ENCODE assay signal across 24 cellular contexts in genomic region chr3:46899151-46900006, GRCh38. TPM values are rescaled to one million over a fixed set of nuclear protein-coding genes. Genes with fewer than 3 reads are reported as not detected.
A peak's percentile ranks its signal among the peaks of the same experiment; 100 is the strongest.
DNase-seq lines count a peak whose midpoint lies in the region; ATAC-seq and TF ChIP-seq lines count a peak whose summit lies in the region.
"Had no signal": no experiment of that assay in that cellular context is flagged by ENCODE, and none has a peak within 500 bp of the region (broad histone marks: within the 10 kb centered on the region; RNA-seq: fewer than 3 reads in every experiment).

No MANE protein-coding gene starts in this region.

- H3K4me3 Mint-ChIP-seq in Calu3 (ENCODE audit: low read depth, unreplicated experiment) = peak overlapping the region; percentile 61

- H3K4me1 ChIP-seq in SJCRH30 (peaks cover 6% of the 10 kb centered on the region; the same call in 1 of the 2 replicates), left ventricle myocardium inferior (peaks cover 31% of the 10 kb centered on the region), psoas muscle (no peaks in the 10 kb centered on the region)

- no TSS peak for BruUV-seq in Calu3 (replicated peaks; lab: Mats Ljungman, UMichigan)

- peaks cover 22% of the 10 kb centered on the region for H3K4me1 Mint-ChIP-seq in Calu3 (ENCODE audit: low read depth, unreplicated experiment)

- H3K27me3 ChIP-seq in SJCRH30 = no peaks in the 10 kb centered on the region
- H3K27me3 ChIP-seq in left ventricle myocardium inferior (ENCODE audit: low read depth) = peaks cover 19% of the 10 kb centered on the region
- H3K27me3 ChIP-seq in psoas muscle (ENCODE audit: insufficient read depth in 3 of 3, low read length in 2 of 3) = peaks cover 0 to 2% (median 0%) of the 10 kb centered on the region in 3 donors
- H3K27me3 ChIP-seq: hepatocyte, MG63 had no signal

- H3K27ac Mint-ChIP-seq in Calu3 (ENCODE audit: unreplicated experiment) = no peak overlapping the region

- peaks cover 20% of the 10 kb centered on the region for H3K27me3 Mint-ChIP-seq in Calu3 (ENCODE audit: unreplicated experiment)

- DNase-seq in Calu3 (no peak), SJCRH30 (peak; percentile 56 to 59), left ventricle myocardium inferior (peak; percentile 16), psoas muscle (peak; percentile 27 to 55), pons (ENCODE audit: low spot score) (no peak), nucleus accumbens (lab: John Stamatoyannopoulos, UW) (no peak)
- DNase-seq in stimulated activated CD8-positive, alpha-beta memory T cell treated with anti-CD3 and anti-CD28 coated beads, Interleukin-4, amount 100 ng/mL, for 48 hours = no peak
- DNase-seq: activated CD4-positive, alpha-beta T cell treated with anti-CD3 and anti-CD28 coated beads, Interleukin-2, amount 50 U/mL, for 48 hours; activated naive CD4-positive, alpha-beta T cell treated with Interleukin-2 at 50 U/mL for 16 hours; cerebellar nuclear complex; MG63; NCI-H1436 treated with DMSO at 0.1 percent for 48 hours; NCI-H774; PC-3; stimulated activated naive CD8-positive, alpha-beta T cell treated with anti-CD3 and anti-CD28 coated beads, Interleukin-15, Interleukin-2, amounts not matched to agents 100 U/mL and 50 U/mL, for 24 hours; transverse colon had no signal

- CTCF ChIA-PET in Calu3 (lab: Charles Lee) = interaction anchor here (0.9 to 1.2 kb wide), 2 partner anchors 54 to 81 kb away, joined by 3 to 4 read pairs; no protein-coding TSS in a partner anchor

- TF ChIP-seq CTCF in Calu3 (IDR thresholded peaks at IDR 0.05; ENCODE audit: unreplicated experiment) (no peak), left ventricle myocardium inferior (IDR thresholded peaks at IDR 0.05; ENCODE audit: borderline replicate concordance) (no peak), psoas muscle (IDR thresholded peaks at IDR 0.05) (no peak)

- H3K4me3 ChIP-seq in SJCRH30 (peak overlapping the region; percentile 66), left ventricle myocardium inferior (peak overlapping the region; percentile 29), psoas muscle (no peak overlapping the region)
- H3K4me3 ChIP-seq: hepatocyte, MG63 had no signal

- no peaks in the 10 kb centered on the region for H3K9me3 Mint-ChIP-seq in Calu3 (ENCODE audit: low read depth, unreplicated experiment)

- H3K36me3 Mint-ChIP-seq in Calu3 (ENCODE audit: insufficient read depth, unreplicated experiment) = no peaks in the 10 kb centered on the region
- H3K36me3 Mint-ChIP-seq: IgD-negative memory B cell had no signal

- H3K9me3 ChIP-seq in SJCRH30 (replicated peaks) (no peaks in the 10 kb centered on the region), left ventricle myocardium inferior (replicated peaks) (no peaks in the 10 kb centered on the region), psoas muscle (no peaks in the 10 kb centered on the region)
- H3K9me3 ChIP-seq: MG63, transverse colon had no signal

- no peaks in the 10 kb centered on the region for H3K36me3 ChIP-seq in SJCRH30
- H3K36me3 ChIP-seq in left ventricle myocardium inferior = no peaks in the 10 kb centered on the region
- H3K36me3 ChIP-seq in psoas muscle (ENCODE audit: insufficient read depth in 1 of 2, low read depth in 1 of 2) = no peaks in the 10 kb centered on the region
- H3K36me3 ChIP-seq: MG63, transverse colon had no signal

- intact Hi-C loops in Calu3 (cut with micrococcal nuclease; ENCODE audit: unreplicated experiment) = loop anchor here (5.0 kb wide), 1 partner anchor 37 kb away; the partner anchor contains the start of gene MYL3
- intact Hi-C loops in left ventricle myocardium inferior (cut with micrococcal nuclease) = loop anchor here (5.0 kb wide), 1 partner anchor 37 kb away; the partner anchor contains the start of gene MYL3
- intact Hi-C loops in psoas muscle (cut with DNase I) = loop anchor here in 1 of 2 donors (5.0 kb wide), 1 partner anchor 192 kb away; no protein-coding TSS in a partner anchor

- H3K27ac ChIP-seq in SJCRH30 (peak overlapping the region; percentile 56), left ventricle myocardium inferior (replicated peaks) (no peak overlapping the region), psoas muscle (no peak overlapping the region)
- H3K27ac ChIP-seq: hepatocyte, transverse colon, VCaP had no signal

- 77 to 82% (median 78%) methylated on average over 21 to 22 of the region's 22 CpGs for WGBS in psoas muscle, 3 donors

- ATAC-seq in psoas muscle = no peak
- ATAC-seq in GM18873 (IDR thresholded peaks at IDR 0.05; ENCODE audit: low FRiP score, unreplicated experiment) = no peak
- ATAC-seq: PC-3; stimulated activated naive CD8-positive, alpha-beta T cell treated with anti-CD3 and anti-CD28 coated beads, Interleukin-15, Interleukin-2, amounts not matched to agents 100 U/mL and 50 U/mL, for 24 hours had no signal

RNA-seq across cellular contexts. Expression of gene PTH1R, which starts 21.9 kb away (rescaled TPM):
- total RNA-seq in Calu3 (2022) (not detected in 2 replicates), left ventricle myocardium inferior (6.4 TPM), psoas muscle (1 to 10 TPM; 1.1 to 5.9 (median 4.1) TPM)
- total RNA-seq in SJCRH30 (2014; rRNA removed; shearing (Covaris generic)) = 6.6 and 6.7 TPM in 2 replicates
- 1 to 10 TPM; 4.0 to 5.2 (median 4.2) TPM for polyA plus RNA-seq in psoas muscle
- total RNA-seq: Daoy, PC-3, SK-MEL-5 had no signal
- polyA plus RNA-seq: IgD-negative memory B cell, keratinocyte had no signal

RNA-seq across cellular contexts. Expression of gene MYL3, which starts 36.1 kb away (rescaled TPM):
- total RNA-seq in Calu3 (2022) = not detected in 2 replicates
- not detected in 2 replicates for total RNA-seq in SJCRH30 (2014; rRNA removed; shearing (Covaris generic))
- 7,440 TPM for total RNA-seq in left ventricle myocardium inferior
- 1,000 to 10,000 TPM in 2 of 4 donors, 100 to 1,000 TPM in 2; 395 to 2,071 (median 1,091) TPM for total RNA-seq in psoas muscle
- 1,000 to 10,000 TPM in 2 of 3 donors, 100 to 1,000 TPM in 1; 555 to 3,091 (median 2,834) TPM for polyA plus RNA-seq in psoas muscle
- total RNA-seq: Daoy, H4, PC-3, SK-MEL-5 had no signal
- polyA plus RNA-seq: IgD-negative memory B cell, keratinocyte had no signal

Comparison
In these comparisons a context has a peak if more than half of its experiments do, and no peak if none do; other contexts are left out.
1. DNase-seq: peak in SJCRH30 (2 of 2), left ventricle myocardium inferior (single experiment) and psoas muscle (2 of 2); none in Calu3 (single experiment), pons (single experiment), stimulated activated CD8-positive, alpha-beta memory T cell treated with anti-CD3 and anti-CD28 coated beads, Interleukin-4, amount 100 ng/mL, for 48 hours (single experiment) and nucleus accumbens (0 of 56).
2. RNA of gene MYL3, which starts 36.1 kb away (total RNA-seq): 7,440 TPM in left ventricle myocardium inferior (single experiment) and 395 to 2,071 TPM in psoas muscle; not detected in Calu3 and not detected in SJCRH30; every median in the first group is over 100 times any median in the second.